In genomic region chr6:56708810-56709597, GRCh38 we compare ENCODE assay signal across 8 cellular contexts.
DNase-seq lines count a peak whose midpoint lies in the region; ATAC-seq, FAIRE-seq and TF ChIP-seq lines count a peak whose summit lies in the region.

No MANE protein-coding gene starts in this region.

- peak overlapping the region; percentile 11 for H3K4me3 ChIP-seq in astrocyte (ENCODE audit: insufficient read depth, low read depth, low read length)
- no peak overlapping the region for H3K4me3 ChIP-seq in thyroid gland (replicated peaks in 1 of 3)

- no peaks in the 10 kb centered on the region for H4K20me1 ChIP-seq in astrocyte (ENCODE audit: insufficient read depth, low read length)

- TF ChIP-seq POLR2A in thyroid gland (IDR thresholded peaks at IDR 0.05): no peak

- no peak overlapping the region for H3K4me3 Mint-ChIP-seq in natural killer cell
- H3K4me3 Mint-ChIP-seq in natural killer cell treated with Interleukin-12 subunit alpha and Interleukin-12 subunit beta and Interleukin-15 and Interleukin-18, amount 100 ng/mL, for 72 hours: no peak overlapping the region
- H3K4me3 Mint-ChIP-seq in astrocyte (ENCODE audit: unreplicated experiment): no peak overlapping the region
- no peak overlapping the region for H3K4me3 Mint-ChIP-seq in immature natural killer cell
- H3K4me3 Mint-ChIP-seq in activated T-cell treated with anti-CD3 and anti-CD28 coated beads, Interleukin-2, amount 50 U/mL, for 24 hours: no peak overlapping the region

- peaks cover 86% of the 10 kb centered on the region for H3K79me2 ChIP-seq in astrocyte (ENCODE audit: insufficient read depth, low read length)

- FAIRE-seq in astrocyte (lab: Jason Lieb, UNC): peak; percentile 82

- no peaks in the 10 kb centered on the region for H3K36me3 ChIP-seq in astrocyte (ENCODE audit: insufficient read depth, low read length)
- no peaks in the 10 kb centered on the region for H3K36me3 ChIP-seq in thyroid gland

- 53 to 57% methylated on average over 4 of the region's 4 CpGs for WGBS in thyroid gland, 2 donors

- H3K27me3 Mint-ChIP-seq in natural killer cell (ENCODE audit: low read depth in 2 of 2) (peaks cover 0 to 2% of the 10 kb centered on the region in 2 donors), astrocyte (ENCODE audit: low read depth, unreplicated experiment) (no peaks in the 10 kb centered on the region), immature natural killer cell (ENCODE audit: low read depth in 3 of 3) (peaks cover 0 to 2% (median 0%) of the 10 kb centered on the region in 3 donors)
- H3K27me3 Mint-ChIP-seq in natural killer cell treated with Interleukin-12 subunit alpha and Interleukin-12 subunit beta and Interleukin-15 and Interleukin-18, amount 100 ng/mL, for 72 hours: peaks cover 2 to 9% of the 10 kb centered on the region in 2 donors
- peaks cover 3% of the 10 kb centered on the region for H3K27me3 Mint-ChIP-seq in activated T-cell treated with anti-CD3 and anti-CD28 coated beads, Interleukin-2, amount 50 U/mL, for 24 hours

- peak; percentile 31 for TF ChIP-seq CTCF in natural killer cell (IDR thresholded peaks at IDR 0.05)
- TF ChIP-seq CTCF in astrocyte (IDR thresholded peaks at IDR 0.05; ENCODE audit: insufficient read depth, low read depth, low read length): peak; percentile 59
- peak; percentile 16 to 65 (median 47) for TF ChIP-seq CTCF in thyroid gland (IDR thresholded peaks at IDR 0.05)

- peaks cover 28% of the 10 kb centered on the region for H3K4me1 ChIP-seq in astrocyte (ENCODE audit: insufficient read depth, low read length)
- no peaks in the 10 kb centered on the region for H3K4me1 ChIP-seq in thyroid gland

- H3K4me2 ChIP-seq in astrocyte (ENCODE audit: low read length): peak overlapping the region; percentile 79

- H3K27me3 ChIP-seq in astrocyte (ENCODE audit: insufficient read depth, low read length) (no peaks in the 10 kb centered on the region), thyroid gland (no peaks in the 10 kb centered on the region)

- H2AFZ ChIP-seq in astrocyte (ENCODE audit: low read depth, low read length): no peak overlapping the region

- H3K36me3 Mint-ChIP-seq in natural killer cell (no peaks in the 10 kb centered on the region), astrocyte (ENCODE audit: low read depth, unreplicated experiment) (no peaks in the 10 kb centered on the region), immature natural killer cell (no peaks in the 10 kb centered on the region)
- no peaks in the 10 kb centered on the region for H3K36me3 Mint-ChIP-seq in natural killer cell treated with Interleukin-12 subunit alpha and Interleukin-12 subunit beta and Interleukin-15 and Interleukin-18, amount 100 ng/mL, for 72 hours
- no peaks in the 10 kb centered on the region for H3K36me3 Mint-ChIP-seq in activated T-cell treated with anti-CD3 and anti-CD28 coated beads, Interleukin-2, amount 50 U/mL, for 24 hours (ENCODE audit: low read depth)

- ATAC-seq in natural killer cell: no peak
- ATAC-seq in natural killer cell treated with Interleukin-12 subunit alpha and Interleukin-12 subunit beta and Interleukin-15 and Interleukin-18, amount 100 ng/mL, for 72 hours: no peak

- H3K27ac ChIP-seq in astrocyte (ENCODE audit: low read depth, low read length): peak overlapping the region; percentile 82
- no peak overlapping the region for H3K27ac ChIP-seq in thyroid gland

- no peaks in the 10 kb centered on the region for H3K4me1 Mint-ChIP-seq in natural killer cell
- no peaks in the 10 kb centered on the region for H3K4me1 Mint-ChIP-seq in natural killer cell treated with Interleukin-12 subunit alpha and Interleukin-12 subunit beta and Interleukin-15 and Interleukin-18, amount 100 ng/mL, for 72 hours (ENCODE audit: low read depth in 2 of 2)
- peaks cover 41% of the 10 kb centered on the region for H3K4me1 Mint-ChIP-seq in astrocyte (ENCODE audit: low read depth, unreplicated experiment)
- H3K4me1 Mint-ChIP-seq in immature natural killer cell: no peaks in the 10 kb centered on the region
- H3K4me1 Mint-ChIP-seq in activated T-cell treated with anti-CD3 and anti-CD28 coated beads, Interleukin-2, amount 50 U/mL, for 24 hours (ENCODE audit: low read depth): no peaks in the 10 kb centered on the region

- H3K27ac Mint-ChIP-seq in natural killer cell (no peak overlapping the region), astrocyte (ENCODE audit: unreplicated experiment) (peak overlapping the region; percentile 71), immature natural killer cell (no peak overlapping the region)
- H3K27ac Mint-ChIP-seq in natural killer cell treated with Interleukin-12 subunit alpha and Interleukin-12 subunit beta and Interleukin-15 and Interleukin-18, amount 100 ng/mL, for 72 hours: no peak overlapping the region
- no peak overlapping the region for H3K27ac Mint-ChIP-seq in activated T-cell treated with anti-CD3 and anti-CD28 coated beads, Interleukin-2, amount 50 U/mL, for 24 hours

- DNase-seq in natural killer cell (no peak), NCI-H2196 treated with DMSO at 0.1 percent for 48 hours (lab: John Stamatoyannopoulos, UW; ENCODE audit: unreplicated experiment) (peak; percentile 11), astrocyte (ENCODE audit: low read depth) (peak; percentile 72), immature natural killer cell (peak in 2 of 3 donors; percentile 12 to 19), thyroid gland (no peak)
- DNase-seq in natural killer cell treated with Interleukin-12 subunit alpha and Interleukin-12 subunit beta and Interleukin-15 and Interleukin-18, amount 100 ng/mL, for 72 hours (ENCODE audit: low spot score): no peak
- DNase-seq in activated T-cell treated with anti-CD3 and anti-CD28 coated beads, Interleukin-2, amount 50 U/mL, for 48 hours: no peak
- DNase-seq in activated T-cell treated with anti-CD3 and anti-CD28 coated beads, Interleukin-2, amount 50 U/mL, for 24 hours: no peak

- H3K9me3 ChIP-seq in astrocyte (ENCODE audit: insufficient read depth, low read depth, low read length) (no peaks in the 10 kb centered on the region), thyroid gland (no peaks in the 10 kb centered on the region)

- H3K9me3 Mint-ChIP-seq in natural killer cell: no peaks in the 10 kb centered on the region
- no peaks in the 10 kb centered on the region for H3K9me3 Mint-ChIP-seq in natural killer cell treated with Interleukin-12 subunit alpha and Interleukin-12 subunit beta and Interleukin-15 and Interleukin-18, amount 100 ng/mL, for 72 hours
- H3K9me3 Mint-ChIP-seq in astrocyte (ENCODE audit: unreplicated experiment): no peaks in the 10 kb centered on the region
- no peaks in the 10 kb centered on the region for H3K9me3 Mint-ChIP-seq in immature natural killer cell
- no peaks in the 10 kb centered on the region for H3K9me3 Mint-ChIP-seq in activated T-cell treated with anti-CD3 and anti-CD28 coated beads, Interleukin-2, amount 50 U/mL, for 24 hours

- intact Hi-C loops in natural killer cell (cut with micrococcal nuclease) (no loop called here), thyroid gland (cut with DNase I) (loop anchor here (5.0 kb wide), 1 partner anchor 143 kb away; no protein-coding TSS in a partner anchor)

- H3K9ac ChIP-seq in astrocyte (ENCODE audit: low read length): peak overlapping the region; percentile 66

Comparison
In these comparisons a context has a peak if more than half of its experiments do, and no peak if none do; other contexts are left out.
1. DNase-seq: peak in NCI-H2196 treated with DMSO at 0.1 percent for 48 hours (single experiment), astrocyte (single experiment) and immature natural killer cell (2 of 3); none in natural killer cell (single experiment), natural killer cell treated with Interleukin-12 subunit alpha and Interleukin-12 subunit beta and Interleukin-15 and Interleukin-18, amount 100 ng/mL, for 72 hours (single experiment), thyroid gland (0 of 2), activated T-cell treated with anti-CD3 and anti-CD28 coated beads, Interleukin-2, amount 50 U/mL, for 48 hours (0 of 2) and activated T-cell treated with anti-CD3 and anti-CD28 coated beads, Interleukin-2, amount 50 U/mL, for 24 hours (single experiment).
2. Peak in every context shown above with its lines, with median percentiles within 50 percentile points of each other: CTCF ChIP-seq.